In the genomic region with DNA sequence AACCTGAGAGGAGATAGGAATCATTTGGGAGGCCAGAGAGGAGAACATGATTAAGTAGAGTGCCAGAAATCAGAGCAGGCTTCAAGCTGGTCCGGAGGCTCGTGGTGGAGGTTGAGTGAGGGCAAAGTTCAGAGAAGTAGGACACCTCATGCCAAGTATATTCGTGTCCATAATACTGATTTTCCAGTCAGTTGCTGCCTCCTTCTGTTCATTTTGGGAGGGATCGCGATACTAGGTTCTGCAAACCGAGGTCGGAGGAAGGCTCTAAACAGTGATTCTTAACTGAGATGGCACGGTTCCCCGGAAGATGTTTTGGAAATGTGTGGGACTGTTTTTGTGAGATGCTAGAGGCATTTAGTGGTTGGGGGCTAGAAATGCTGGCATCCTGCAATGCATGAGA, we compare ENCODE assay signal across 9 cellular contexts. TPM values are rescaled to one million over a fixed set of nuclear protein-coding genes. Genes with fewer than 3 reads are reported as not detected.
A peak's percentile ranks its signal among the peaks of the same experiment; 100 is the strongest.
DNase-seq lines count a peak whose midpoint lies in the region; ATAC-seq and TF ChIP-seq lines count a peak whose summit lies in the region.
"Had no signal": no experiment of that assay in that cellular context is flagged by ENCODE, and none has a peak within 500 bp of the region (broad histone marks: within the 10 kb centered on the region; RNA-seq: fewer than 3 reads in every experiment).

No MANE protein-coding gene starts in this region.

- H3K4me1 Mint-ChIP-seq in MCF 10A (ENCODE audit: insufficient read depth, unreplicated experiment): peaks cover 19% of the 10 kb centered on the region

- H3K36me3 Mint-ChIP-seq in MCF 10A (ENCODE audit: insufficient read depth, unreplicated experiment): no peaks in the 10 kb centered on the region

- H3K27ac ChIP-seq in right lobe of liver: no peak overlapping the region
- no peak overlapping the region for H3K27ac ChIP-seq in ovary

- H3K9me3 Mint-ChIP-seq in MCF 10A (ENCODE audit: unreplicated experiment): no peaks in the 10 kb centered on the region

- no TSS peak for BruUV-seq in MCF 10A (replicated peaks; lab: Mats Ljungman, UMichigan)

- H3K4me3 Mint-ChIP-seq in MCF 10A (ENCODE audit: unreplicated experiment): peak overlapping the region; percentile 19

- ATAC-seq in right lobe of liver (peak; percentile 94 to 97 (median 96)), GM18873 (IDR thresholded peaks at IDR 0.05; ENCODE audit: low FRiP score, unreplicated experiment) (no peak)

- H3K27me3 ChIP-seq in NT2/D1 (ENCODE audit: insufficient read depth, insufficient read length) (no peaks in the 10 kb centered on the region), right lobe of liver (no peaks in the 10 kb centered on the region), ovary (no peaks in the 10 kb centered on the region)

- no peaks in the 10 kb centered on the region for H3K4me1 ChIP-seq in NT2/D1 (ENCODE audit: insufficient read depth, insufficient read length)
- peaks cover 0 to under 1% (median 0%) of the 10 kb centered on the region in 4 donors for H3K4me1 ChIP-seq in right lobe of liver
- H3K4me1 ChIP-seq in ovary (ENCODE audit: insufficient read depth): no peaks in the 10 kb centered on the region

- peak; percentile 43 for TF ChIP-seq CTCF in MCF 10A (IDR thresholded peaks at IDR 0.05; ENCODE audit: unreplicated experiment)
- TF ChIP-seq CTCF in right lobe of liver (IDR thresholded peaks at IDR 0.05): peak; percentile 55 to 75 (median 67)
- no peak for TF ChIP-seq CTCF in ovary (IDR thresholded peaks at IDR 0.05)

- no peak overlapping the region for H3K27ac Mint-ChIP-seq in MCF 10A (ENCODE audit: low read depth, unreplicated experiment)

- POLR2A ChIA-PET in MCF 10A (lab: Yijun Ruan, JAX): interaction anchor here (0.6 to 2.3 kb wide), 18 partner anchors 13 to 166 kb away, joined by 3 to 68 read pairs (median 4); a partner anchor contains a TSS

- no peaks in the 10 kb centered on the region for H3K27me3 Mint-ChIP-seq in MCF 10A (ENCODE audit: insufficient read depth, unreplicated experiment)

- peak; percentile 39 for DNase-seq in activated gamma-delta T cell treated with Interleukin-2 at 50 U/mL for 16 hours
- DNase-seq in activated gamma-delta T cell (lab: John Stamatoyannopoulos, UW): no peak
- peak; percentile 16 for DNase-seq in NT2/D1 (ENCODE audit: low read depth, low spot score)
- DNase-seq in MCF 10A (ENCODE audit: unreplicated experiment): peak; percentile 75
- peak in 2 of 3 donors; percentile 27 to 68 for DNase-seq in right lobe of liver
- no peak for DNase-seq in ovary
- no peak for DNase-seq in epidermal melanocyte (ENCODE audit: insufficient read length, low spot score)

- WGBS in right lobe of liver (ENCODE audit: insufficient coverage, low coverage, low lambda C conversion rate, missing lambda C conversion rate): 8% methylated on average over 6 of the region's 9 CpGs
- 22 to 32% (median 26%) methylated on average over 9 of the region's 9 CpGs for WGBS in ovary, 3 donors

- H3K9me3 ChIP-seq in NT2/D1 (ENCODE audit: insufficient read depth, low read length) (no peaks in the 10 kb centered on the region), right lobe of liver (no peaks in the 10 kb centered on the region), ovary (no peaks in the 10 kb centered on the region)

- CTCF ChIA-PET in MCF 10A (lab: Yijun Ruan, JAX): interaction anchor here (0.5 to 6.3 kb wide), 25 partner anchors 8 to 396 kb away, joined by 3 to 58 read pairs (median 5); a partner anchor contains a TSS

- intact Hi-C loops in MCF 10A (cut with micrococcal nuclease): loop anchor here (1.0 kb wide), 2 partner anchors 93 to 146 kb away; no protein-coding TSS in a partner anchor
- intact Hi-C loops in right lobe of liver (cut with DNase I): loop anchor here in 1 of 2 donors (5.0 to 10.0 kb wide), 2 partner anchors 94 to 146 kb away; no protein-coding TSS in a partner anchor
- intact Hi-C loops in ovary (cut with DNase I): no loop called here

- H3K36me3 ChIP-seq in NT2/D1 (ENCODE audit: insufficient read depth, insufficient read length, low read length) (no peaks in the 10 kb centered on the region), right lobe of liver (no peaks in the 10 kb centered on the region), ovary (no peaks in the 10 kb centered on the region)

- no peak overlapping the region for H3K4me3 ChIP-seq in NT2/D1 (ENCODE audit: insufficient read length, low read depth)
- no peak overlapping the region for H3K4me3 ChIP-seq in right lobe of liver
- H3K4me3 ChIP-seq in ovary: no peak overlapping the region

- H3K9ac ChIP-seq in NT2/D1 (ENCODE audit: insufficient read length, low read depth): no peak overlapping the region

- no peak for TF ChIP-seq EP300 in ovary (IDR thresholded peaks at IDR 0.05)

- TF ChIP-seq POLR2A in right lobe of liver (IDR thresholded peaks at IDR 0.05) (no peak), ovary (IDR thresholded peaks at IDR 0.05) (no peak)

RNA-seq across cellular contexts. Expression of a gene that starts 13.6 kb away (rescaled TPM):
- total RNA-seq in MCF 10A (2022) (not detected in 2 replicates), right lobe of liver (1 to 10 TPM in 2 of 6 experiments, under 1 TPM in 4; 0.55 to 1.5 (median 0.90) TPM), ovary (1 to 10 TPM in 2 of 7 donors, under 1 TPM in 4, not detected in 1; 0.36 to 2.5 (median 0.59) TPM)
- polyA plus RNA-seq in ovary: 10 to 100 TPM in 1 of 2 donors, under 1 TPM in 1; 0.94 to 11.0 TPM
- total RNA-seq: skeletal muscle tissue had no signal

RNA-seq across cellular contexts. Expression of a gene that starts 26.8 kb away (rescaled TPM):
- total RNA-seq in MCF 10A (2022) (7.0 and 13.7 TPM in 2 replicates), right lobe of liver (10 to 100 TPM; 13.0 to 32.4 (median 21.2) TPM), ovary (10 to 100 TPM in 4 of 7 donors, 1 to 10 TPM in 3; 4.4 to 42.5 (median 13.2) TPM)
- 1 to 10 TPM; 5.7 to 9.6 TPM for polyA plus RNA-seq in ovary

RNA-seq across cellular contexts. Expression of a gene that starts 38.8 kb away (rescaled TPM):
- total RNA-seq in MCF 10A (2022): 11.9 and 17.7 TPM in 2 replicates
- total RNA-seq in right lobe of liver: 1 to 10 TPM; 2.7 to 9.3 (median 6.8) TPM
- total RNA-seq in ovary: 1 to 10 TPM in 4 of 7 donors, under 1 TPM in 3; 0.25 to 7.0 (median 1.0) TPM
- 1 to 10 TPM in 1 of 2 donors, under 1 TPM in 1; 0.52 to 1.2 TPM for polyA plus RNA-seq in ovary

RNA-seq across cellular contexts. Expression of a gene that starts 51.6 kb away (rescaled TPM):
- total RNA-seq in MCF 10A (2022) (not detected in 2 replicates), right lobe of liver (under 1 TPM in 4 of 6 experiments, not detected in 2; 0.64 to 0.98 (median 0.89) TPM), ovary (1 to 10 TPM in 4 of 7 donors, under 1 TPM in 2, not detected in 1; 0.47 to 7.7 (median 1.4) TPM)
- polyA plus RNA-seq in ovary: 10 to 100 TPM in 1 of 2 donors, under 1 TPM in 1; 0.85 to 11.6 TPM
- total RNA-seq: skeletal muscle tissue had no signal

RNA-seq across cellular contexts. Expression of a gene that starts 53.2 kb away (rescaled TPM):
- total RNA-seq in MCF 10A (2022) (not detected in 2 replicates), right lobe of liver (1 to 10 TPM in 1 of 6 experiments, under 1 TPM in 5; 0.27 to 1.7 (median 0.36) TPM), ovary (under 1 TPM in 6 of 7 donors, not detected in 1; 0.15 to 0.89 (median 0.40) TPM)
- 1 to 10 TPM in 1 of 2 donors, under 1 TPM in 1; 0.17 to 1.4 TPM for polyA plus RNA-seq in ovary

Comparison
In these comparisons a context has a peak if more than half of its experiments do, and no peak if none do; other contexts are left out.
1. DNase-seq: peak in activated gamma-delta T cell treated with Interleukin-2 at 50 U/mL for 16 hours (single experiment), NT2/D1 (single experiment), MCF 10A (single experiment) and right lobe of liver (2 of 3); none in activated gamma-delta T cell (single experiment), ovary (0 of 5) and epidermal melanocyte (single experiment).
2. CTCF ChIP-seq: peak in MCF 10A (single experiment) and right lobe of liver (4 of 4); none in ovary (0 of 3).